Comparison of ENCODE assay signal across 8 cellular contexts in the genomic region with DNA sequence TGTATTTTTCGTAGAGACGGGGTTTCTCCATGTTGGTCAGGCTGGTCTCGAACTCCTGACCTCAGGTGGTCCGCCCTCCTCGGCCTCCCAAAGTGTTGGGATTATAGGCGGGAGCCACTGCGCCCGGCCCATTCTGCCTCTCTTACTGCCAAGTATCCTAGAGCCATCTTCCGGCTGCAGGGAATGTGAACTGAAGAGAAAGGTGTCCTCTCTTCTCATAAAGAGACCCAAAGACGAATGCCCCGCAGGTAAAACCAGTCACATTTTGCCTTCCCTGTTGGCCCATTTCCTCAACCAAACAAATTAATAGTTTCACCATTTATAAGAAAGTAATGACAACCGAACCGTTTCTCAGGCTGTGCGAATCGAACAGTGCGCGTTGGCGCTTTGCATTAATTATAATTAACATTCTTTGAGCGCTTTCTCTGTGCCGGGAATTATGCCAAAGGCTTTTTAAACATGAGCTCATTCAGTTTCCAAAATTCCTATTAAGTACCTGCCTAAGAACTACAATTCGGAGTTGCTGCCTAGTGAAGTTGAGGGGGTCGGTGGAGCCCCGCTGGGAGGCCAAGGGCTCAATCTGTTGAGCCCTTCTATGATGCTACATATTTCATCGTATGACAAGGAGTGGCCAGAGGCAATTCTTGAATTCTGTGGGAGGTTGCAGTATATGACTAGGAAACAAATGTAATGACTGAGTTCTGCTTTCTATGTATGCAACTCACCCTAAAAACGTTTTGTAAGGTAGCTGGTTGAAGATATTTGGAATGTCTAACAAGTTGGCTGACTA. TPM values are rescaled to one million over a fixed set of nuclear protein-coding genes. Genes with fewer than 3 reads are reported as not detected.
DNase-seq lines count a peak whose midpoint lies in the region; ATAC-seq and TF ChIP-seq lines count a peak whose summit lies in the region.

No MANE protein-coding gene starts in this region.

- peak overlapping the region; percentile 90 for H3K4me3 Mint-ChIP-seq in Calu3 (ENCODE audit: low read depth, unreplicated experiment)

- no peaks in the 10 kb centered on the region for H3K27me3 Mint-ChIP-seq in Calu3 (ENCODE audit: unreplicated experiment)

- H3K9ac ChIP-seq in SK-N-MC (ENCODE audit: insufficient read length): peak overlapping the region; percentile 79

- H3K9me3 ChIP-seq in SK-N-MC (ENCODE audit: low read depth, low read length): no peaks in the 10 kb centered on the region

- TF ChIP-seq CTCF in Calu3 (IDR thresholded peaks at IDR 0.05; ENCODE audit: unreplicated experiment): no peak
- TF ChIP-seq CTCF in fibroblast of pulmonary artery (IDR thresholded peaks at IDR 0.05; ENCODE audit: low read length, missing control alignments): no peak

- H3K36me3 ChIP-seq in SK-N-MC (ENCODE audit: insufficient read depth, low read length): peaks cover 40% of the 10 kb centered on the region

- peaks cover 8% of the 10 kb centered on the region for H3K4me1 Mint-ChIP-seq in Calu3 (ENCODE audit: low read depth, unreplicated experiment)

- peak overlapping the region; percentile 95 for H3K27ac ChIP-seq in SK-N-MC

- ATAC-seq in GM21576 (IDR thresholded peaks at IDR 0.05; ENCODE audit: unreplicated experiment) (no peak), GM18868 (IDR thresholded peaks at IDR 0.05; ENCODE audit: unreplicated experiment) (no peak), HG02852 (IDR thresholded peaks at IDR 0.05; ENCODE audit: unreplicated experiment) (no peak)

- peaks cover 45% of the 10 kb centered on the region for H3K36me3 Mint-ChIP-seq in Calu3 (ENCODE audit: insufficient read depth, unreplicated experiment)

- peak overlapping the region; percentile 99 for H3K27ac Mint-ChIP-seq in Calu3 (ENCODE audit: unreplicated experiment)

- CTCF ChIA-PET in Calu3 (lab: Charles Lee): no interaction called here

- intact Hi-C loops in Calu3 (cut with micrococcal nuclease; ENCODE audit: unreplicated experiment): no loop called here

- DNase-seq in Calu3 (no peak), SK-N-MC (ENCODE audit: low read depth, low spot score) (no peak), fibroblast of pulmonary artery (ENCODE audit: low read depth) (no peak), pons (ENCODE audit: low spot score) (peak; percentile 23), hypothalamus (lab: John Stamatoyannopoulos, UW) (no peak)

- no peaks in the 10 kb centered on the region for H3K9me3 Mint-ChIP-seq in Calu3 (ENCODE audit: low read depth, unreplicated experiment)

- peak overlapping the region; percentile 99 for H3K4me3 ChIP-seq in SK-N-MC
- H3K4me3 ChIP-seq in fibroblast of pulmonary artery (replicated peaks; ENCODE audit: low read depth, low read length): peak overlapping the region; percentile 95

- BruUV-seq in Calu3 (replicated peaks; lab: Mats Ljungman, UMichigan): TSS peak; percentile 73

RNA-seq across cellular contexts. Expression of a gene that starts 0.8 kb away (rescaled TPM):
- 587 and 599 TPM in 2 replicates for total RNA-seq in Calu3 (2022)

RNA-seq across cellular contexts. Expression of a gene that starts 10.4 kb away (rescaled TPM):
- total RNA-seq in Calu3 (2022): 34.8 and 36.5 TPM in 2 replicates

RNA-seq across cellular contexts. Expression of a gene that starts 37.1 kb away (rescaled TPM):
- total RNA-seq in Calu3 (2022): 5.4 and 6.4 TPM in 2 replicates
